8 cellular contexts compared by ENCODE assay signal in the genomic region with DNA sequence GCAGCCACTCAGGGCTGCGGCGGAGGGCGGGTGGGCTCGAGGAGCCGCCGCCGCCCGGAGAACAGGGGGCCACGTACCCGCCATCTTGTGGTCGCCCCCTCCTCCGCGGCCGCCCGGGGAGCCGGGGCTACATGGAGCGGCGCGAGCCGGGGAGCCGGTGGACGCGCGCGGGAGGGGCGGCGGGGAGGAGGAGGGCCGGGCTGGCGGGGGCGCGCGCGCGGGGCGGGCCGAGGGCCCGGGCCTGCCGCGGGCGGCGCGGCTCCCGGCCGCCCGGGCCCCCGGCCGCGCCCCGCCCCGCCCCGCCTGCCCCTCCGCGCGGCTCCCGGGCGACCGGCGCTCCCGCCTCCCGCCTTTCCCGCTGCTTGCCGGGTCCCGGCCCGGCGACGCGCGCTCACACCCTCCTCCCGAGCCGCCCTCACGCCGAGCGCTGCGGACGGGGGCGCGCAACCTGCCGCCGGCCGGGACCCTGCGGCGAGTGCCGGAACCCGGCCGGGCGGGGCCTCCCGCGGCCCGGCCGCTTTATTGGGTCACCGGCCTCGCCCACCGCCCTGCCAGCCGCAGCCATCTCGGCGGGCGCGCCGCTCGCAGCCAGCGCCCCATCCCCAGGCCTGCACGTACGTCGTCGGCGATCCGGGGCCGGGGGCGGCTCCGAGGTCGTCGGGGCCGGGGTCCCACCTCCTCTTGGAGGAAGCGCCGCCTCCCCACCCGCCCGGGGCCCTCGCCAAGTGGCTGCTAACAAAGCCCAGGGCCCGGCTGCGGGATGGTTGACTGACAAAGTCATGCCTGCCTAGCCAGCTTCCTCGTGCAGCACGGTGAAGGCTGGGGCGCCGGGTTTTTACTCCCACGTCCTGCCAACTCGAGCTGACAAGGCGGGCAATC. TPM values are rescaled to one million over a fixed set of nuclear protein-coding genes. Genes with fewer than 3 reads are reported as not detected.
DNase-seq lines count a peak whose midpoint lies in the region; ATAC-seq and TF ChIP-seq lines count a peak whose summit lies in the region.

A gene with protein sequence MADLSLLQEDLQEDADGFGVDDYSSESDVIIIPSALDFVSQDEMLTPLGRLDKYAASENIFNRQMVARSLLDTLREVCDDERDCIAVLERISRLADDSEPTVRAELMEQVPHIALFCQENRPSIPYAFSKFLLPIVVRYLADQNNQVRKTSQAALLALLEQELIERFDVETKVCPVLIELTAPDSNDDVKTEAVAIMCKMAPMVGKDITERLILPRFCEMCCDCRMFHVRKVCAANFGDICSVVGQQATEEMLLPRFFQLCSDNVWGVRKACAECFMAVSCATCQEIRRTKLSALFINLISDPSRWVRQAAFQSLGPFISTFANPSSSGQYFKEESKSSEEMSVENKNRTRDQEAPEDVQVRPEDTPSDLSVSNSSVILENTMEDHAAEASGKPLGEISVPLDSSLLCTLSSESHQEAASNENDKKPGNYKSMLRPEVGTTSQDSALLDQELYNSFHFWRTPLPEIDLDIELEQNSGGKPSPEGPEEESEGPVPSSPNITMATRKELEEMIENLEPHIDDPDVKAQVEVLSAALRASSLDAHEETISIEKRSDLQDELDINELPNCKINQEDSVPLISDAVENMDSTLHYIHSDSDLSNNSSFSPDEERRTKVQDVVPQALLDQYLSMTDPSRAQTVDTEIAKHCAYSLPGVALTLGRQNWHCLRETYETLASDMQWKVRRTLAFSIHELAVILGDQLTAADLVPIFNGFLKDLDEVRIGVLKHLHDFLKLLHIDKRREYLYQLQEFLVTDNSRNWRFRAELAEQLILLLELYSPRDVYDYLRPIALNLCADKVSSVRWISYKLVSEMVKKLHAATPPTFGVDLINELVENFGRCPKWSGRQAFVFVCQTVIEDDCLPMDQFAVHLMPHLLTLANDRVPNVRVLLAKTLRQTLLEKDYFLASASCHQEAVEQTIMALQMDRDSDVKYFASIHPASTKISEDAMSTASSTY (minus strand): TSS at position 159 of the 879 bp plus-strand sequence. CDS start 75 bp downstream, at position 84.

- H3K4me3 ChIP-seq in CD8-positive, alpha-beta memory T cell (ENCODE audit: low read length), result peak within 1 kb of the TSS; percentile 72
- H3K4me3 ChIP-seq in fibroblast of pulmonary artery (replicated peaks; ENCODE audit: low read depth, low read length), result peak within 1 kb of the TSS; percentile 83

- peak within 1 kb of the TSS; percentile 89 to 99 (median 95) for H3K4me3 Mint-ChIP-seq in CD8-positive, alpha-beta memory T cell
- peak within 1 kb of the TSS; percentile 96 for H3K4me3 Mint-ChIP-seq in natural killer cell

- peak within 1 kb of the TSS; percentile 84 to 99 (median 95) for H3K27ac Mint-ChIP-seq in CD8-positive, alpha-beta memory T cell
- H3K27ac Mint-ChIP-seq in natural killer cell, result peak within 1 kb of the TSS; percentile 90 to 91

- peaks cover 15% of the 10 kb centered on the region for H3K4me1 ChIP-seq in CD8-positive, alpha-beta memory T cell (ENCODE audit: insufficient read depth, low read length)

- peaks cover 0 to 18% (median 5%) of the 10 kb centered on the region in 3 donors for H3K36me3 Mint-ChIP-seq in CD8-positive, alpha-beta memory T cell
- H3K36me3 Mint-ChIP-seq in natural killer cell, result no peaks in the 10 kb centered on the region

- peaks cover 31 to 52% (median 39%) of the 10 kb centered on the region in 3 donors for H3K4me1 Mint-ChIP-seq in CD8-positive, alpha-beta memory T cell
- H3K4me1 Mint-ChIP-seq in natural killer cell, result peaks cover 39 to 45% of the 10 kb centered on the region in 2 donors

- H3K27ac ChIP-seq in CD8-positive, alpha-beta memory T cell (ENCODE audit: low read depth, low read length), result peak within 1 kb of the TSS; percentile 76

- intact Hi-C loops in natural killer cell (cut with micrococcal nuclease), result loop anchor here (10.0 kb wide), 2 partner anchors 140 to 300 kb away; partner anchors contain the start of genes RALBP1 and VAPA

- H3K27me3 Mint-ChIP-seq in CD8-positive, alpha-beta memory T cell, result no peaks in the 10 kb centered on the region
- no peaks in the 10 kb centered on the region for H3K27me3 Mint-ChIP-seq in natural killer cell (ENCODE audit: low read depth in 2 of 2)

- TF ChIP-seq CTCF in fibroblast of pulmonary artery (IDR thresholded peaks at IDR 0.05; ENCODE audit: low read length, missing control alignments) (no peak), natural killer cell (IDR thresholded peaks at IDR 0.05) (no peak)

- H3K9me3 Mint-ChIP-seq in CD8-positive, alpha-beta memory T cell, result no peaks in the 10 kb centered on the region
- H3K9me3 Mint-ChIP-seq in natural killer cell, result no peaks in the 10 kb centered on the region

- CTCF ChIA-PET in CD8-positive, alpha-beta memory T cell (lab: Charles Lee), result interaction anchor here (1.5 kb wide), 1 partner anchor 16 kb away, joined by 3 read pairs; no protein-coding TSS in a partner anchor

- no peaks in the 10 kb centered on the region for H3K27me3 ChIP-seq in CD8-positive, alpha-beta memory T cell (ENCODE audit: insufficient read depth, low read length, poor library complexity, severe bottlenecking)

- POLR2A ChIA-PET in CD8-positive, alpha-beta memory T cell (lab: Charles Lee), result interaction anchor here (0.5 kb wide), 1 partner anchor 537 kb away, joined by 3 read pairs; no protein-coding TSS in a partner anchor

- peaks cover 3% of the 10 kb centered on the region for H3K36me3 ChIP-seq in CD8-positive, alpha-beta memory T cell (ENCODE audit: insufficient read depth, low read length)

- H3K9me3 ChIP-seq in CD8-positive, alpha-beta memory T cell (ENCODE audit: low read length), result no peaks in the 10 kb centered on the region

- ATAC-seq in GM19468 (IDR thresholded peaks at IDR 0.05; ENCODE audit: extremely low read depth, unreplicated experiment), result peak; percentile 9
- ATAC-seq in natural killer cell, result peak; percentile 81 to 88 (median 83)

- DNase-seq in CD8-positive, alpha-beta memory T cell, result peak; percentile 54 to 77 (median 62)
- peak in 45 of 76 experiments; percentile 1 to 73 (median 26) for DNase-seq in HUDEP-2 (lab: John Stamatoyannopoulos, UW; ENCODE audit: unreplicated experiment in 76 of 76)
- DNase-seq in RPMI7951 (ENCODE audit: low read depth), result peak; percentile 67
- peak; percentile 58 for DNase-seq in activated effector memory CD4-positive, alpha-beta T cell treated with Interleukin-2 at 50 U/mL for 16 hours
- DNase-seq in fibroblast of pulmonary artery (ENCODE audit: low read depth), result peak; percentile 57
- DNase-seq in natural killer cell, result peak; percentile 63
- DNase-seq in stimulated activated naive CD4-positive, alpha-beta T cell treated with Interleukin-2 at 50 U/mL for 16 hours (lab: John Stamatoyannopoulos, UW), result peak; percentile 62

RNA-seq across cellular contexts. Expression of the gene that starts here (rescaled TPM):
- 10 to 100 TPM; 58.4 to 59.9 TPM for total RNA-seq in CD8-positive, alpha-beta memory T cell
- polyA plus RNA-seq in CD8-positive, alpha-beta memory T cell, result 17.2 TPM
- total RNA-seq in RPMI7951 (2014; rRNA removed; shearing (Covaris generic)), result 54.5 and 61.0 TPM in 2 replicates
- total RNA-seq in natural killer cell, result 100 to 1,000 TPM in 1 of 3 donors, 10 to 100 TPM in 2; 60.5 to 108 (median 72.6) TPM

Comparison
In these comparisons a context has a peak if more than half of its experiments do, and no peak if none do; other contexts are left out.
1. Peak in every context shown above with its lines: DNase-seq, ATAC-seq, H3K4me3 ChIP-seq and H3K27ac ChIP-seq.